13 cellular contexts compared by ENCODE assay signal in genomic region chr5:168404366-168404765, GRCh38.
DNase-seq lines count a peak whose midpoint lies in the region; ATAC-seq, FAIRE-seq and TF ChIP-seq lines count a peak whose summit lies in the region.
"Had no signal": no experiment of that assay in that cellular context is flagged by ENCODE, and none has a peak within 500 bp of the region (broad histone marks: within the 10 kb centered on the region; RNA-seq: fewer than 3 reads in every experiment).

No MANE protein-coding gene starts in this region.

- H3K9me3 ChIP-seq in A673 (ENCODE audit: low read depth, low read length, poor library complexity, severe bottlenecking), result no peaks in the 10 kb centered on the region

- no peak overlapping the region for H3K27ac ChIP-seq in A673 (ENCODE audit: low read depth, low read length, poor library complexity, severe bottlenecking)

- peaks cover 15% of the 10 kb centered on the region for H3K36me3 Mint-ChIP-seq in mesothelial cell of epicardium
- H3K36me3 Mint-ChIP-seq in activated CD4-positive, alpha-beta memory T cell treated with anti-CD3 and anti-CD28 coated beads for 36 hours, result no peaks in the 10 kb centered on the region
- H3K36me3 Mint-ChIP-seq in stimulated activated naive B cell treated with anti-CD40 and anti-IgM and Interleukin-4, amounts not matched to agents 10 μg/mL and 1 μg/mL and 100 μg/mL, for 72 hours, result no peaks in the 10 kb centered on the region
- H3K36me3 Mint-ChIP-seq: naive B cell had no signal

- no peak overlapping the region for H3K4me3 ChIP-seq in epithelial cell of esophagus (ENCODE audit: low read length)
- H3K4me3 ChIP-seq in A673 (ENCODE audit: low read depth, low read length, poor library complexity, severe bottlenecking), result no peak overlapping the region

- no peaks in the 10 kb centered on the region for H3K27me3 Mint-ChIP-seq in mesothelial cell of epicardium (ENCODE audit: low read depth)
- H3K27me3 Mint-ChIP-seq in activated CD4-positive, alpha-beta memory T cell treated with anti-CD3 and anti-CD28 coated beads for 36 hours, result no peaks in the 10 kb centered on the region
- no peaks in the 10 kb centered on the region for H3K27me3 Mint-ChIP-seq in stimulated activated naive B cell treated with anti-CD40 and anti-IgM and Interleukin-4, amounts not matched to agents 10 μg/mL and 1 μg/mL and 100 μg/mL, for 72 hours

- POLR2A ChIA-PET in activated CD4-positive, alpha-beta memory T cell treated with anti-CD3 and anti-CD28 coated beads for 36 hours (lab: Charles Lee), result no interaction called here
- POLR2A ChIA-PET in A673 (lab: Charles Lee; ENCODE audit: low non-redundant PET), result no interaction called here

- peaks cover 46% of the 10 kb centered on the region for H3K4me1 Mint-ChIP-seq in mesothelial cell of epicardium
- peaks cover 10% of the 10 kb centered on the region for H3K4me1 Mint-ChIP-seq in activated CD4-positive, alpha-beta memory T cell treated with anti-CD3 and anti-CD28 coated beads for 36 hours (ENCODE audit: low read depth)
- no peaks in the 10 kb centered on the region for H3K4me1 Mint-ChIP-seq in stimulated activated naive B cell treated with anti-CD40 and anti-IgM and Interleukin-4, amounts not matched to agents 10 μg/mL and 1 μg/mL and 100 μg/mL, for 72 hours
- H3K4me1 Mint-ChIP-seq: naive B cell had no signal

- DNase-seq in AG08396 (ENCODE audit: low spot score) (peak; percentile 77), RCC 7860 (ENCODE audit: low spot score) (peak; percentile 84), epithelial cell of esophagus (ENCODE audit: low read depth) (peak; percentile 67), mesothelial cell of epicardium (ENCODE audit: low spot score in 2 of 2, unreplicated experiment in 2 of 2) (no peak), DMS79 treated with DMSO at 0.1 percent for 48 hours (lab: John Stamatoyannopoulos, UW) (no peak), A673 (ENCODE audit: low spot score) (no peak)
- DNase-seq in activated CD4-positive, alpha-beta memory T cell treated with anti-CD3 and anti-CD28 coated beads for 36 hours, result no peak
- no peak for DNase-seq in stimulated activated naive B cell treated with anti-CD40 and anti-IgM and Interleukin-4, amounts not matched to agents 10 μg/mL and 1 μg/mL and 100 μg/mL, for 72 hours
- DNase-seq: CD4-positive, CD25-positive, alpha-beta regulatory T cell; naive B cell; NCI-H2227 treated with DMSO at 0.1 percent for 48 hours; stimulated activated CD4-positive, alpha-beta T cell treated with anti-CD3 and anti-CD28 coated beads, Interleukin-4, amount 100 ng/mL, for 4 hours had no signal

- H3K27ac Mint-ChIP-seq in mesothelial cell of epicardium, result peak overlapping the region; percentile 26
- no peak overlapping the region for H3K27ac Mint-ChIP-seq in activated CD4-positive, alpha-beta memory T cell treated with anti-CD3 and anti-CD28 coated beads for 36 hours
- no peak overlapping the region for H3K27ac Mint-ChIP-seq in stimulated activated naive B cell treated with anti-CD40 and anti-IgM and Interleukin-4, amounts not matched to agents 10 μg/mL and 1 μg/mL and 100 μg/mL, for 72 hours
- H3K27ac Mint-ChIP-seq: activated T-helper 2 cell treated with anti-CD3 and anti-CD28 coated beads, Interferon-gamma antibody, Interleukin-2, Interleukin-4, amounts not matched to agents 10 μg/mL and 5 μg/mL and 100 μg/mL, durations not matched to agents 14 hours and 24 hours and 36 hours; CD4-positive, CD25-positive, alpha-beta regulatory T cell; naive B cell had no signal

- H3K4me1 ChIP-seq in A673 (ENCODE audit: insufficient read depth, low read length, poor library complexity, severe bottlenecking), result no peaks in the 10 kb centered on the region

- peak; percentile 95 for FAIRE-seq in RCC 7860 (lab: Jason Lieb, UNC)

- ATAC-seq in stimulated activated naive B cell treated with anti-CD40 and anti-IgM and Interleukin-4, amounts not matched to agents 10 μg/mL and 1 μg/mL and 100 μg/mL, for 72 hours (replicated peaks), result no peak

- no TSS peak for BruUV-seq in A673 (replicated peaks; lab: Mats Ljungman, UMichigan)

- no peak overlapping the region for H3K4me3 Mint-ChIP-seq in mesothelial cell of epicardium
- H3K4me3 Mint-ChIP-seq in activated CD4-positive, alpha-beta memory T cell treated with anti-CD3 and anti-CD28 coated beads for 36 hours, result no peak overlapping the region
- H3K4me3 Mint-ChIP-seq in stimulated activated naive B cell treated with anti-CD40 and anti-IgM and Interleukin-4, amounts not matched to agents 10 μg/mL and 1 μg/mL and 100 μg/mL, for 72 hours, result no peak overlapping the region
- H3K4me3 Mint-ChIP-seq: CD4-positive, CD25-positive, alpha-beta regulatory T cell; naive B cell had no signal

- no peaks in the 10 kb centered on the region for H3K9me3 Mint-ChIP-seq in mesothelial cell of epicardium
- no peaks in the 10 kb centered on the region for H3K9me3 Mint-ChIP-seq in activated CD4-positive, alpha-beta memory T cell treated with anti-CD3 and anti-CD28 coated beads for 36 hours
- H3K9me3 Mint-ChIP-seq in stimulated activated naive B cell treated with anti-CD40 and anti-IgM and Interleukin-4, amounts not matched to agents 10 μg/mL and 1 μg/mL and 100 μg/mL, for 72 hours, result no peaks in the 10 kb centered on the region
- H3K9me3 Mint-ChIP-seq: activated T-helper 2 cell treated with anti-CD3 and anti-CD28 coated beads, Interferon-gamma antibody, Interleukin-2, Interleukin-4, amounts not matched to agents 10 μg/mL and 5 μg/mL and 100 μg/mL, durations not matched to agents 14 hours and 24 hours and 36 hours; CD4-positive, CD25-positive, alpha-beta regulatory T cell had no signal

- TF ChIP-seq CTCF in epithelial cell of esophagus (IDR thresholded peaks at IDR 0.05; ENCODE audit: insufficient read depth, low read depth, low read length, missing control alignments) (no peak), mesothelial cell of epicardium (IDR thresholded peaks at IDR 0.05; ENCODE audit: unreplicated experiment) (no peak), A673 (conservative IDR thresholded peaks at IDR 0.05; ENCODE audit: low read depth, low read length) (no peak)

- intact Hi-C loops in activated CD4-positive, alpha-beta memory T cell treated with anti-CD3 and anti-CD28 coated beads for 36 hours (cut with micrococcal nuclease), result no loop called here
- intact Hi-C loops in A673 (cut with micrococcal nuclease; ENCODE audit: unreplicated experiment), result no loop called here

- CTCF ChIA-PET in activated CD4-positive, alpha-beta memory T cell treated with anti-CD3 and anti-CD28 coated beads for 36 hours (lab: Charles Lee), result no interaction called here
- CTCF ChIA-PET in A673 (lab: Charles Lee), result no interaction called here

- H3K36me3 ChIP-seq in A673 (ENCODE audit: insufficient read depth, low read length, poor library complexity, severe bottlenecking), result no peaks in the 10 kb centered on the region

- H3K27me3 ChIP-seq in A673 (replicated peaks; ENCODE audit: insufficient read depth, low read depth, low read length, poor library complexity), result no peaks in the 10 kb centered on the region

Comparison
In these comparisons a context has a peak if more than half of its experiments do, and no peak if none do; other contexts are left out.
1. DNase-seq: peak in AG08396 (single experiment), RCC 7860 (single experiment) and epithelial cell of esophagus (single experiment); none in mesothelial cell of epicardium (0 of 2), DMS79 treated with DMSO at 0.1 percent for 48 hours (single experiment), activated CD4-positive, alpha-beta memory T cell treated with anti-CD3 and anti-CD28 coated beads for 36 hours (single experiment), stimulated activated naive B cell treated with anti-CD40 and anti-IgM and Interleukin-4, amounts not matched to agents 10 μg/mL and 1 μg/mL and 100 μg/mL, for 72 hours (single experiment) and A673 (single experiment).